14 cellular contexts compared by ENCODE assay signal in the genomic region with DNA sequence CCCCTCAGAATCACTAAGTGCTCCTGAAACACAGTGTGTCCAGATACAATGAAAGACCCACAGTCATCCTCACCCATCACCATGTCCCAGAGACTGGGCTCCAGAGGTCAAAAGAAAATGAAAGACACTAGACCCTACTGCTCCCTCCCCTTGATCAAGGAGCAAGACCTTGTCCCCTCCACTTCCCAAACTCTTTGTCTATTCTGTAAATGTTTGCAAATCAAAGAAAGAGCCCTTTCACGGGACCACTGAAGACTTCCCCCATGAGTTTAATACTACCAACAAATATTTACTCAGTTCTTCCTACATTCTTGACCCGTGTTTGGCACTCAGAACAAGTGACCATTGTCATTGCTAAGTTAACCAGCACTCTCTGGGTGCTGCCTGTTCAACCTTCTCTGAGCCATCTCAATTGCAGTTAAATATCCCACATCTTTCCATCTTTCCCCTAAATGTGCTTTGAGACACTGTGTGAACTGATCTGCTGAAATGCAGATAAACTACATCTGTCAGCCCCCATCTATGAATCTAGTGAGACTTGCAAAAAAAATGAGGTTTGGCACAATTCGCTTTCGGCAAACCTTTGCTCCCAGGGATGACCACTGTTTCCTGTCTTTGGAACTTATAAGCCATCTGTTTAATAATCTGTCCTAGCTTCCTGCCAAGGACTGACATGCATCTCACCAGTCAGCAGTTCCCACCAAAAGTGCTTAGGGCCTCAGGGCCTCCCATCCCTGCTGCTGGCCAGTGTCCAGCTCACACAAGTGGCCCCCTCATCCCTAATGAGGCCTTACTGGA.
A peak's percentile ranks its signal among the peaks of the same experiment; 100 is the strongest.
DNase-seq lines count a peak whose midpoint lies in the region; ATAC-seq and TF ChIP-seq lines count a peak whose summit lies in the region.
"Had no signal": no experiment of that assay in that cellular context is flagged by ENCODE, and none has a peak within 500 bp of the region (broad histone marks: within the 10 kb centered on the region; RNA-seq: fewer than 3 reads in every experiment).

No MANE protein-coding gene starts in this region.

- H4K20me1 ChIP-seq in smooth muscle cell (ENCODE audit: low read depth): no peaks in the 10 kb centered on the region
- H4K20me1 ChIP-seq in PC-3 (ENCODE audit: low read length): no peaks in the 10 kb centered on the region

- H3K9me2 ChIP-seq in PC-3 (replicated peaks; ENCODE audit: low read length): no peaks in the 10 kb centered on the region

- H3K4me3 Mint-ChIP-seq in CD8-positive, alpha-beta memory T cell: peak overlapping the region in 1 of 7 donors; percentile 49
- H3K4me3 Mint-ChIP-seq: activated naive CD4-positive, alpha-beta T cell treated with anti-CD3 and anti-CD28 coated beads, Interleukin-2, amount 10 ng/mL, durations not matched to agents 7 days and 5 days had no signal

- no peak overlapping the region for H3K27ac Mint-ChIP-seq in CD8-positive, alpha-beta memory T cell
- H3K27ac Mint-ChIP-seq: activated naive CD4-positive, alpha-beta T cell treated with anti-CD3 and anti-CD28 coated beads, Interleukin-2, amount 10 ng/mL, durations not matched to agents 7 days and 5 days had no signal

- POLR2A ChIA-PET in CD8-positive, alpha-beta memory T cell (lab: Charles Lee): no interaction called here
- POLR2A ChIA-PET in PC-3 (lab: Charles Lee; ENCODE audit: unreplicated experiment): no interaction called here

- H3F3A ChIP-seq in smooth muscle cell (ENCODE audit: low read depth): peaks cover 31% of the 10 kb centered on the region
- H3F3A ChIP-seq in PC-3 (ENCODE audit: low read length, unreplicated experiment): no peaks in the 10 kb centered on the region

- H3K4me1 ChIP-seq in smooth muscle cell (ENCODE audit: low read depth) (peaks cover 13% of the 10 kb centered on the region), PC-3 (ENCODE audit: insufficient read depth, low read length) (no peaks in the 10 kb centered on the region)
- H3K4me1 ChIP-seq in CD8-positive, alpha-beta memory T cell (ENCODE audit: insufficient read depth, low read length): no peaks in the 10 kb centered on the region

- ATAC-seq in PC-3: no peak
- ATAC-seq: A549 had no signal

- H3K9me3 Mint-ChIP-seq in CD8-positive, alpha-beta memory T cell: no peaks in the 10 kb centered on the region
- H3K9me3 Mint-ChIP-seq: activated naive CD4-positive, alpha-beta T cell treated with anti-CD3 and anti-CD28 coated beads, Interleukin-2, amount 10 ng/mL, durations not matched to agents 7 days and 5 days had no signal

- H3K4me3 ChIP-seq in astrocyte of the spinal cord (ENCODE audit: low read depth, low read length): no peak overlapping the region
- H3K4me3 ChIP-seq in smooth muscle cell: no peak overlapping the region
- H3K4me3 ChIP-seq in CD8-positive, alpha-beta memory T cell (ENCODE audit: low read length): no peak overlapping the region
- H3K4me3 ChIP-seq in PC-3 (ENCODE audit: low read length): no peak overlapping the region
- H3K4me3 ChIP-seq: A549, tibial nerve had no signal

- BruUV-seq in PC-3 (replicated peaks; lab: Mats Ljungman, UMichigan): no TSS peak

- H3K4me1 Mint-ChIP-seq in CD8-positive, alpha-beta memory T cell: no peaks in the 10 kb centered on the region
- H3K4me1 Mint-ChIP-seq: activated naive CD4-positive, alpha-beta T cell treated with anti-CD3 and anti-CD28 coated beads, Interleukin-2, amount 10 ng/mL, durations not matched to agents 7 days and 5 days had no signal

- WGBS in smooth muscle cell (ENCODE audit: low lambda C conversion rate): 60% methylated on average over 4 of the region's 4 CpGs

- H2AFZ ChIP-seq in smooth muscle cell (ENCODE audit: low read depth) (no peak overlapping the region), PC-3 (ENCODE audit: low read length) (no peak overlapping the region)

- no peak overlapping the region for H3K4me2 ChIP-seq in smooth muscle cell
- no peak overlapping the region for H3K4me2 ChIP-seq in PC-3 (ENCODE audit: low read length)
- H3K4me2 ChIP-seq: A549 had no signal

- no peaks in the 10 kb centered on the region for H3K36me3 ChIP-seq in smooth muscle cell (ENCODE audit: low read depth)
- no peaks in the 10 kb centered on the region for H3K36me3 ChIP-seq in CD8-positive, alpha-beta memory T cell (ENCODE audit: insufficient read depth, low read length)
- H3K36me3 ChIP-seq in PC-3 (ENCODE audit: low read depth, low read length): no peaks in the 10 kb centered on the region; the same call in 1 of the 2 replicates
- H3K36me3 ChIP-seq: tibial nerve had no signal

- peaks cover 0 to 18% of the 10 kb centered on the region in 2 donors for H3K27me3 Mint-ChIP-seq in CD8-positive, alpha-beta memory T cell

- H3K9me3 ChIP-seq in smooth muscle cell (replicated peaks; ENCODE audit: low read depth): no peaks in the 10 kb centered on the region
- H3K9me3 ChIP-seq in CD8-positive, alpha-beta memory T cell (ENCODE audit: low read length): no peaks in the 10 kb centered on the region
- no peaks in the 10 kb centered on the region for H3K9me3 ChIP-seq in PC-3 (ENCODE audit: low read length)
- H3K9me3 ChIP-seq: A549, tibial nerve had no signal

- CTCF ChIA-PET in CD8-positive, alpha-beta memory T cell (lab: Charles Lee): no interaction called here
- CTCF ChIA-PET in PC-3 (lab: Charles Lee): no interaction called here

- peak overlapping the region; percentile 54 for H3K27ac ChIP-seq in smooth muscle cell (ENCODE audit: low read depth)
- H3K27ac ChIP-seq in CD8-positive, alpha-beta memory T cell (ENCODE audit: low read depth, low read length): no peak overlapping the region
- H3K27ac ChIP-seq in PC-3 (ENCODE audit: low read length): no peak overlapping the region
- H3K27ac ChIP-seq: tibial nerve had no signal

- H3K9ac ChIP-seq in smooth muscle cell (ENCODE audit: low read depth) (no peak overlapping the region), PC-3 (ENCODE audit: low read length) (no peak overlapping the region)

- TF ChIP-seq CTCF in astrocyte of the spinal cord (IDR thresholded peaks at IDR 0.05; ENCODE audit: low read depth, low read length) (no peak), smooth muscle cell (IDR thresholded peaks at IDR 0.05; ENCODE audit: borderline replicate concordance, insufficient read depth, poor library complexity, severe bottlenecking) (no peak), PC-3 (conservative IDR thresholded peaks at IDR 0.05; ENCODE audit: low read depth, low read length) (no peak)

- in situ Hi-C loops in astrocyte of the spinal cord (cut with HindIII; ENCODE audit: low sequenced_read_pairs): no loop called here

- intact Hi-C loops in PC-3 (cut with micrococcal nuclease): no loop called here

- DNase-seq in NCI-H2196 (lab: John Stamatoyannopoulos, UW; ENCODE audit: unreplicated experiment) (peak; percentile 2), NCI-H2196 treated with DMSO at 0.1 percent for 48 hours (lab: John Stamatoyannopoulos, UW; ENCODE audit: unreplicated experiment) (no peak), astrocyte of the spinal cord (ENCODE audit: low read depth, low spot score) (peak; percentile 75), iris pigment epithelial cell (ENCODE audit: low read depth) (peak; percentile 95), smooth muscle cell (lab: John Stamatoyannopoulos, UW; ENCODE audit: unreplicated experiment) (no peak), PC-3 (no peak), 8988T (no peak)
- no peak for DNase-seq in CD8-positive, alpha-beta memory T cell
- DNase-seq: activated naive CD4-positive, alpha-beta T cell treated with anti-CD3 and anti-CD28 coated beads, Interleukin-2, amount 10 ng/mL, durations not matched to agents 7 days and 5 days; mesendoderm; NCI-H774; stimulated activated CD4-positive, alpha-beta T cell treated with anti-CD3 and anti-CD28 coated beads, Interleukin-1b, Interleukin-23, amount 100 ng/mL, for 48 hours had no signal

- H3K79me2 ChIP-seq in smooth muscle cell (ENCODE audit: low read depth): no peaks in the 10 kb centered on the region
- H3K79me2 ChIP-seq in PC-3 (ENCODE audit: low read length): no peaks in the 10 kb centered on the region

- H3K36me3 Mint-ChIP-seq in CD8-positive, alpha-beta memory T cell: no peaks in the 10 kb centered on the region
- H3K36me3 Mint-ChIP-seq: activated naive CD4-positive, alpha-beta T cell treated with anti-CD3 and anti-CD28 coated beads, Interleukin-2, amount 10 ng/mL, durations not matched to agents 7 days and 5 days had no signal

- H3K27me3 ChIP-seq in smooth muscle cell (ENCODE audit: low read depth) (no peaks in the 10 kb centered on the region), PC-3 (ENCODE audit: low read length) (no peaks in the 10 kb centered on the region)
- no peaks in the 10 kb centered on the region for H3K27me3 ChIP-seq in CD8-positive, alpha-beta memory T cell (ENCODE audit: insufficient read depth, low read length, poor library complexity, severe bottlenecking)
- H3K27me3 ChIP-seq: tibial nerve had no signal

Comparison
In these comparisons a context has a peak if more than half of its experiments do, and no peak if none do; other contexts are left out.
1. DNase-seq: peak in NCI-H2196 (single experiment), astrocyte of the spinal cord (single experiment) and iris pigment epithelial cell (single experiment); none in NCI-H2196 treated with DMSO at 0.1 percent for 48 hours (single experiment), smooth muscle cell (single experiment), CD8-positive, alpha-beta memory T cell (0 of 5), PC-3 (single experiment) and 8988T (single experiment).